In the genomic region with DNA sequence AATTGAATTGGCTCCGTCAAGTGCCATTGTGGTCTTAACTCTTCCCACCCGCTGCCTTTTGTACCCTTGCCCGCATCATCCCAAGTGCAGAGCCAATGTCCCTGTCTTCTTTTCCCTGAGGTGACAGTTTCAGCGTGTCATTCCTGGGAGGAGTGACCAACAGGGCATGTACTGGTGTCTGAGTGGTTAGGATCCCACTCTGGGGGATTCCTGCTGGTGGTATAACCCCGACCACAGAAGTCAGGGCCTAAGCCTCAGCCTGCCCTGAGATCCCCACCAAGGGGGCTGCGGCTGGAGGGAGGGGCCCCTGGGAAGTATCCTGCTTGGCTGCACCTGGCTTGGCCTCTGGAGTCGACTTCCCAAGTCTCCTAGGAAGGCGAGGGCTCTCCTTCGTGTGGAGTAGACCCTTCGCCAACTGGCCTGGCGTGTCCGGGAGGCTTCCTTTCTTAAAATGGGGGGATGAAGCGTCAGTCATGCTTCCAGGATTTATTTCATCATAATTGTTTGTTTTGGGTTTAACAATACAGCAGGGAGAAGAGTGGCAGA, we compare ENCODE assay signal across 14 cellular contexts. TPM values are rescaled to one million over a fixed set of nuclear protein-coding genes. Genes with fewer than 3 reads are reported as not detected.
DNase-seq lines count a peak whose midpoint lies in the region; ATAC-seq, FAIRE-seq and TF ChIP-seq lines count a peak whose summit lies in the region.
"Had no signal": no experiment of that assay in that cellular context is flagged by ENCODE, and none has a peak within 500 bp of the region (broad histone marks: within the 10 kb centered on the region; RNA-seq: fewer than 3 reads in every experiment).

No MANE protein-coding gene starts in this region.

- WGBS in esophagus muscularis mucosa, result 78% methylated on average over 13 of the region's 13 CpGs

- no peak overlapping the region for H3K27ac Mint-ChIP-seq in stimulated activated effector memory CD8-positive, alpha-beta T cell treated with anti-CD3 and anti-CD28 coated beads, Interleukin-12 subunit alpha, Interleukin-12 subunit beta, amount 100 ng/mL, for 72 hours
- H3K27ac Mint-ChIP-seq: activated B cell treated with CpG ODN at 0.5 μM for 24 hours, IgD-negative memory B cell, memory B cell had no signal

- peaks cover 28% of the 10 kb centered on the region for H3K4me1 Mint-ChIP-seq in stimulated activated effector memory CD8-positive, alpha-beta T cell treated with anti-CD3 and anti-CD28 coated beads, Interleukin-12 subunit alpha, Interleukin-12 subunit beta, amount 100 ng/mL, for 72 hours
- H3K4me1 Mint-ChIP-seq: activated B cell treated with CpG ODN at 0.5 μM for 24 hours had no signal

- H3K4me1 ChIP-seq in esophagus muscularis mucosa, result peaks cover 97 to 100% (median 100%) of the 10 kb centered on the region in 4 donors
- peaks cover 83% of the 10 kb centered on the region for H3K4me1 ChIP-seq in rectal smooth muscle tissue (ENCODE audit: control insufficient read depth, insufficient read depth, low read length)

- no peak for TF ChIP-seq POLR2A in esophagus muscularis mucosa (IDR thresholded peaks at IDR 0.05; ENCODE audit: low read depth)

- ATAC-seq in left ventricle myocardium superior, result no peak
- no peak for ATAC-seq in stimulated activated effector memory CD8-positive, alpha-beta T cell treated with anti-CD3 and anti-CD28 coated beads, Interleukin-12 subunit alpha, Interleukin-12 subunit beta, amount 100 ng/mL, for 72 hours

- H3K9me3 ChIP-seq in esophagus muscularis mucosa, result no peaks in the 10 kb centered on the region

- TF ChIP-seq CTCF in esophagus muscularis mucosa (IDR thresholded peaks at IDR 0.05), result no peak

- no peaks in the 10 kb centered on the region for H3K9me3 Mint-ChIP-seq in stimulated activated effector memory CD8-positive, alpha-beta T cell treated with anti-CD3 and anti-CD28 coated beads, Interleukin-12 subunit alpha, Interleukin-12 subunit beta, amount 100 ng/mL, for 72 hours
- H3K9me3 Mint-ChIP-seq: activated B cell treated with CpG ODN at 0.5 μM for 24 hours, memory B cell had no signal

- FAIRE-seq in HTR-8/SVneo (lab: Jason Lieb, UNC), result no peak

- TF ChIP-seq EP300 in esophagus muscularis mucosa (IDR thresholded peaks at IDR 0.05), result no peak

- H3K4me3 Mint-ChIP-seq in stimulated activated effector memory CD8-positive, alpha-beta T cell treated with anti-CD3 and anti-CD28 coated beads, Interleukin-12 subunit alpha, Interleukin-12 subunit beta, amount 100 ng/mL, for 72 hours, result no peak overlapping the region
- H3K4me3 Mint-ChIP-seq: activated B cell treated with CpG ODN at 0.5 μM for 24 hours, memory B cell had no signal

- intact Hi-C loops in left ventricle myocardium superior (cut with micrococcal nuclease) (no loop called here), cardiac septum (cut with DNase I) (no loop called here), esophagus muscularis mucosa (cut with DNase I) (no loop called here)

- H3K27ac ChIP-seq in esophagus muscularis mucosa (replicated peaks in 1 of 4), result peak overlapping the region; percentile 85 to 88 (median 87)
- peak overlapping the region; percentile 72 for H3K27ac ChIP-seq in rectal smooth muscle tissue (ENCODE audit: low read depth, low read length)

- no peaks in the 10 kb centered on the region for H3K36me3 ChIP-seq in esophagus muscularis mucosa
- H3K36me3 ChIP-seq in rectal smooth muscle tissue (ENCODE audit: control insufficient read depth, insufficient read depth, low read length), result peaks cover 3% of the 10 kb centered on the region

- H3K27me3 ChIP-seq in esophagus muscularis mucosa (no peaks in the 10 kb centered on the region), rectal smooth muscle tissue (ENCODE audit: control insufficient read depth, insufficient read depth, low read length) (no peaks in the 10 kb centered on the region)

- H3K4me3 ChIP-seq in esophagus muscularis mucosa (no peak overlapping the region), rectal smooth muscle tissue (ENCODE audit: low read length) (no peak overlapping the region)
- H3K4me3 ChIP-seq: SK-N-MC had no signal

- no peak overlapping the region for H3K9ac ChIP-seq in rectal smooth muscle tissue (ENCODE audit: low read length)

- H3K36me3 Mint-ChIP-seq in stimulated activated effector memory CD8-positive, alpha-beta T cell treated with anti-CD3 and anti-CD28 coated beads, Interleukin-12 subunit alpha, Interleukin-12 subunit beta, amount 100 ng/mL, for 72 hours, result no peaks in the 10 kb centered on the region
- H3K36me3 Mint-ChIP-seq: IgD-negative memory B cell, memory B cell had no signal

- DNase-seq in left ventricle myocardium superior, result peak; percentile 30
- no peak for DNase-seq in cardiac septum (ENCODE audit: low spot score)
- no peak for DNase-seq in esophagus muscularis mucosa (ENCODE audit: extremely low spot score)
- no peak for DNase-seq in NCI-H1092 (lab: John Stamatoyannopoulos, UW)
- DNase-seq in globus pallidus (ENCODE audit: low spot score), result no peak
- no peak for DNase-seq in HTR-8/SVneo (ENCODE audit: insufficient read length, low spot score)
- no peak for DNase-seq in stimulated activated effector memory CD8-positive, alpha-beta T cell treated with anti-CD3 and anti-CD28 coated beads, Interleukin-12 subunit alpha, Interleukin-12 subunit beta, amount 100 ng/mL, for 72 hours (ENCODE audit: low spot score in 2 of 2)
- DNase-seq: activated B cell treated with CpG ODN at 0.5 μM for 24 hours; activated CD8-positive, alpha-beta memory T cell treated with anti-CD3 and anti-CD28 coated beads, Interleukin-2, amount 50 U/mL, for 4 hours; effector memory CD4-positive, alpha-beta T cell had no signal

RNA-seq across cellular contexts. Expression of a gene that starts 40.6 kb away (rescaled TPM):
- total RNA-seq in left ventricle myocardium superior, result 171 TPM
- total RNA-seq in cardiac septum, result 123 TPM
- 100 to 1,000 TPM in 1 of 4 donors, 10 to 100 TPM in 3; 56.0 to 154 (median 79.4) TPM for total RNA-seq in esophagus muscularis mucosa
